12 cellular contexts compared by ENCODE assay signal in the genomic region with DNA sequence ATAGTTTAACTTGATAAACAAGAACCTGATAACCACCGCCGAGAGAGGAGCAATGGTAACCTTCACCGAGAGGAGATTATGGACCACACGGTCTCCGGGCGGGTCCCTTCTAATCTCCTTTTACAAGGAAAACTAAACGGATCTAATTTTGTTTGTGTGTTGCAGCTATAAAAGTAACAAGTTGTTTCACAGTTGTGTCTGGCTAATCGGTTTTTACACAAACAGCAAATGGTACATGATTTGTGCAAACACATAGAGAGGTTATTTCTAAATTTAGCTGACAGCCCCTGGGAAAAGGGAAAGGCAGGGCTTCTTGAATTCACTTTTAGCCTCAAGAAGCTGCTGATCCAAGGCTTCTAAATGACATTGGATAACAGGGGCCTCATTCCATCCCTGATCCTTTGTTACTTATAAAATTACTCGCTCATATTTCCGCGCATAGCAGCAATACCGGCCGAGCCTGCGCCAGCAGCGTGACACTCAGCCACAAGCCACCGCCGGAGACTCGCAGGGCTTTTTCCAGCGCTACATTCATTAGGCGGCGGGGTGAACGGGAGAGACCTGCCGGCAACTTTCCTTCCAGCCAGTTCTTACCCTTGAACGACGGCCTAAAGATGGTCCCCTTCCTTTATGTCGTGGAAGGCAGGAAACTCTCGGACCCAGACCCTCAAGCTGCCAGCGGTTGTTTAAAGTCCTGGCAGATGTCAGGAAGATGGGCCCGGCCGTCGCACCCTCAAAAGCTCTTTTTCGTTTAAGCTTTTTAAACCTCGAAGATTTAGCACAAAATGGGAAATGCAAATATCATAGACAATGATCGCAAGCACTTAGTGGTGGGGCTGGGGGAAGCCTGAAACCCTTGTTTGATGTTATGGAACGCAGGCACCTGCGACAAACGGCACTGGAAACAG. TPM values are rescaled to one million over a fixed set of nuclear protein-coding genes. Genes with fewer than 3 reads are reported as not detected.
DNase-seq lines count a peak whose midpoint lies in the region; ATAC-seq and TF ChIP-seq lines count a peak whose summit lies in the region.
"Had no signal": no experiment of that assay in that cellular context is flagged by ENCODE, and none has a peak within 500 bp of the region (broad histone marks: within the 10 kb centered on the region; RNA-seq: fewer than 3 reads in every experiment).

No MANE protein-coding gene starts in this region.

- peaks cover 2% of the 10 kb centered on the region for H3K9me3 Mint-ChIP-seq in activated B cell treated with CpG ODN at 0.5 μM for 24 hours

- H3K36me3 ChIP-seq in DOHH2 (ENCODE audit: control insufficient read depth, low read length), result no peaks in the 10 kb centered on the region
- H3K36me3 ChIP-seq in HCT116 (ENCODE audit: control insufficient read depth in 1 of 2, insufficient read depth in 2 of 2, low read length in 2 of 2), result no peaks in the 10 kb centered on the region
- H3K36me3 ChIP-seq: Peyer's patch had no signal

- ATAC-seq in HCT116 (no peak), activated B cell treated with CpG ODN at 0.5 μM for 24 hours (ENCODE audit: low read depth) (no peak), GM19452 (IDR thresholded peaks at IDR 0.05; ENCODE audit: unreplicated experiment) (no peak)

- no peaks in the 10 kb centered on the region for H3K27me3 ChIP-seq in DOHH2 (ENCODE audit: control insufficient read depth, low read length)
- no peaks in the 10 kb centered on the region for H3K27me3 ChIP-seq in HCT116 (ENCODE audit: insufficient read depth, low read length)
- H3K27me3 ChIP-seq: testis had no signal

- RAD21 ChIA-PET in HCT116 (lab: Charles Lee; ENCODE audit: low non-redundant PET in 1 of 2, low total read pairs in 2 of 2, uncharacterized antibody in 2 of 2, unreplicated experiment in 2 of 2), result no interaction called here

- no peaks in the 10 kb centered on the region for H3K79me2 ChIP-seq in DOHH2 (ENCODE audit: control insufficient read depth, low read length)
- no peaks in the 10 kb centered on the region for H3K79me2 ChIP-seq in HCT116 (ENCODE audit: insufficient read depth, low read length)

- BruUV-seq in HCT116 (replicated peaks; lab: Mats Ljungman, UMichigan), result no TSS peak

- H3K9me3 ChIP-seq in DOHH2 (ENCODE audit: control insufficient read depth, insufficient read depth, low read length), result peaks cover 4% of the 10 kb centered on the region; the same call in 1 of the 2 replicates
- no peaks in the 10 kb centered on the region for H3K9me3 ChIP-seq in HCT116 (ENCODE audit: control insufficient read depth in 1 of 2, insufficient read depth in 1 of 2, low read depth in 1 of 2, low read length in 2 of 2)
- H3K9me3 ChIP-seq: testis had no signal

- peak overlapping the region; percentile 82 for H2AFZ ChIP-seq in HCT116 (ENCODE audit: low read depth, low read length, poor library complexity, severe bottlenecking)

- CTCF ChIA-PET in HCT116 (lab: Charles Lee), result interaction anchor here (0.9 to 2.4 kb wide), 4 partner anchors 7 to 137 kb away, joined by 3 to 11 read pairs (median 4); no protein-coding TSS in a partner anchor
- CTCF ChIA-PET in activated B cell treated with CpG ODN at 0.5 μM for 24 hours (lab: Charles Lee), result interaction anchor here (1.2 to 1.8 kb wide), 3 partner anchors 9 to 114 kb away, joined by 3 to 5 read pairs (median 3); no protein-coding TSS in a partner anchor

- H4K20me1 ChIP-seq in DOHH2 (ENCODE audit: control insufficient read depth, insufficient read depth, low read depth, low read length), result no peaks in the 10 kb centered on the region
- H4K20me1 ChIP-seq in HCT116 (ENCODE audit: insufficient read depth), result no peaks in the 10 kb centered on the region

- no peak overlapping the region for H3K27ac ChIP-seq in DOHH2 (ENCODE audit: low read depth, low read length)
- no peak overlapping the region for H3K27ac ChIP-seq in HCT116 (ENCODE audit: low read depth, low read length)
- H3K27ac ChIP-seq: Peyer's patch, testis had no signal

- in situ Hi-C loops in G401 (cut with HindIII; ENCODE audit: low sequenced_read_pairs), result no loop called here

- peak overlapping the region; percentile 59 for H3K27ac Mint-ChIP-seq in activated B cell treated with CpG ODN at 0.5 μM for 24 hours

- H3K27me3 Mint-ChIP-seq in activated B cell treated with CpG ODN at 0.5 μM for 24 hours, result peaks cover 51% of the 10 kb centered on the region

- POLR2A ChIA-PET in HCT116 (lab: Charles Lee) (interaction anchor here (0.6 kb wide), 1 partner anchor 11 kb away, joined by 4 read pairs; no protein-coding TSS in a partner anchor), activated B cell treated with CpG ODN at 0.5 μM for 24 hours (lab: Charles Lee) (no interaction called here)

- H3K4me2 ChIP-seq in DOHH2 (ENCODE audit: low read length), result peak overlapping the region; percentile 57
- peak overlapping the region; percentile 58; the same call in 1 of the 2 replicates for H3K4me2 ChIP-seq in HCT116 (ENCODE audit: low read length)

- H3F3A ChIP-seq in DOHH2 (ENCODE audit: control insufficient read depth, insufficient read depth), result peaks cover 5% of the 10 kb centered on the region; the same call in 1 of the 2 replicates

- peaks cover under 1% of the 10 kb centered on the region for H3K36me3 Mint-ChIP-seq in activated B cell treated with CpG ODN at 0.5 μM for 24 hours (ENCODE audit: low read depth)

- H3K4me3 Mint-ChIP-seq in activated B cell treated with CpG ODN at 0.5 μM for 24 hours, result peak overlapping the region; percentile 11

- TF ChIP-seq CTCF in DOHH2 (IDR thresholded peaks at IDR 0.05; ENCODE audit: low read depth, low read length, poor library complexity, severe bottlenecking), result no peak
- TF ChIP-seq CTCF in HCT116 (IDR thresholded peaks at IDR 0.05 in 2 of 3, conservative IDR thresholded peaks at IDR 0.05 in 1 of 3; ENCODE audit: borderline replicate concordance in 1 of 3, insufficient read depth in 1 of 3, low read depth in 2 of 3, low read length in 2 of 3), result no peak
- no peak for TF ChIP-seq CTCF in activated B cell treated with CpG ODN at 0.5 μM for 24 hours (IDR thresholded peaks at IDR 0.05)

- DNase-seq in HCT116 (ENCODE audit: low read depth, low spot score) (no peak), activated B cell treated with CpG ODN at 0.5 μM for 24 hours (no peak), islet precursor cell (peak; percentile 62), G401 (ENCODE audit: low spot score) (no peak), AG20443 (ENCODE audit: low spot score) (no peak), EL (no peak)

- no peak for TF ChIP-seq POLR2A in HCT116 (IDR thresholded peaks at IDR 0.05; ENCODE audit: borderline replicate concordance, extremely low read depth, insufficient read depth, insufficient read length)

- no peak overlapping the region for H3K4me3 ChIP-seq in DOHH2 (ENCODE audit: low read length)
- H3K4me3 ChIP-seq in HCT116 (replicated peaks in 1 of 2; ENCODE audit: low read depth in 1 of 2, low read length in 2 of 2), result no peak overlapping the region
- H3K4me3 ChIP-seq: Peyer's patch, testis had no signal

- H3K4me1 ChIP-seq in DOHH2 (ENCODE audit: control insufficient read depth, low read length), result peaks cover 15% of the 10 kb centered on the region
- H3K4me1 ChIP-seq in HCT116 (ENCODE audit: control insufficient read depth in 1 of 2, insufficient read depth in 2 of 2, low read length in 2 of 2), result peaks cover 2 to 10% of the 10 kb centered on the region in 2 experiments

- TF ChIP-seq RAD21 in HCT116 (IDR thresholded peaks at IDR 0.05; ENCODE audit: low read depth), result no peak

- intact Hi-C loops in HCT116 (cut with micrococcal nuclease) (loop anchor here (5.0 to 10.0 kb wide), 3 partner anchors 116 to 918 kb away; a partner anchor contains a TSS), activated B cell treated with CpG ODN at 0.5 μM for 24 hours (cut with micrococcal nuclease) (loop anchor here (5.0 kb wide), 1 partner anchor 266 kb away; a partner anchor contains a TSS)

- H3K4me1 Mint-ChIP-seq in activated B cell treated with CpG ODN at 0.5 μM for 24 hours, result peaks cover 24% of the 10 kb centered on the region

- no peaks in the 10 kb centered on the region for H3K9me2 ChIP-seq in DOHH2 (replicated peaks; ENCODE audit: control insufficient read depth, low read length)
- no peaks in the 10 kb centered on the region for H3K9me2 ChIP-seq in HCT116 (ENCODE audit: insufficient read depth)

- no peak overlapping the region for H3K9ac ChIP-seq in HCT116 (ENCODE audit: low read length)

TF ChIP-seq in HCT116, 20 proteins besides CTCF, POLR2A, EP300 and RAD21:
- TF ChIP-seq TCF7L2 (IDR thresholded peaks at IDR 0.05; ENCODE audit: borderline replicate concordance, extremely low read depth, insufficient read depth, insufficient read length), result no peak
- TF ChIP-seq FOSL1 (IDR thresholded peaks at IDR 0.05; ENCODE audit: low read depth), result no peak
- TF ChIP-seq POLR2AphosphoS5 (IDR thresholded peaks at IDR 0.05; ENCODE audit: low read depth, low read length), result no peak
- TF ChIP-seq ELF1 (IDR thresholded peaks at IDR 0.05; ENCODE audit: borderline replicate concordance, low read depth), result no peak
- TF ChIP-seq CEBPB (IDR thresholded peaks at IDR 0.05; ENCODE audit: low read depth), result no peak
- TF ChIP-seq, protein P1, sequence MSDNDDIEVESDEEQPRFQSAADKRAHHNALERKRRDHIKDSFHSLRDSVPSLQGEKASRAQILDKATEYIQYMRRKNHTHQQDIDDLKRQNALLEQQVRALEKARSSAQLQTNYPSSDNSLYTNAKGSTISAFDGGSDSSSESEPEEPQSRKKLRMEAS (IDR thresholded peaks at IDR 0.05), result no peak
- no peak for TF ChIP-seq SP1 (IDR thresholded peaks at IDR 0.05; ENCODE audit: low read depth)
- TF ChIP-seq, protein P2, sequence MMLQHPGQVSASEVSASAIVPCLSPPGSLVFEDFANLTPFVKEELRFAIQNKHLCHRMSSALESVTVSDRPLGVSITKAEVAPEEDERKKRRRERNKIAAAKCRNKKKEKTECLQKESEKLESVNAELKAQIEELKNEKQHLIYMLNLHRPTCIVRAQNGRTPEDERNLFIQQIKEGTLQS (IDR thresholded peaks at IDR 0.05), result no peak
- TF ChIP-seq EZH2phosphoT487 (IDR thresholded peaks at IDR 0.05; ENCODE audit: borderline replicate concordance), result no peak
- TF ChIP-seq JUND (IDR thresholded peaks at IDR 0.05), result no peak
- no peak for TF ChIP-seq ZFX (IDR thresholded peaks at IDR 0.05)
- TF ChIP-seq CBX3 (IDR thresholded peaks at IDR 0.05; ENCODE audit: low read depth), result no peak
- TF ChIP-seq SRF (IDR thresholded peaks at IDR 0.05; ENCODE audit: low read depth), result no peak

RNA-seq across cellular contexts. Expression of a gene that starts 4.4 kb away (rescaled TPM):
- 0.17 TPM for total RNA-seq in HCT116 (2021; ENCODE audit: unreplicated experiment)
- polyA plus RNA-seq in HCT116 (2012), result 0.10 and 0.13 TPM in 2 replicates
- not detected in 2 replicates for total RNA-seq in activated B cell treated with CpG ODN at 0.5 μM for 24 hours
- total RNA-seq in G401 (2014; rRNA removed; shearing (Covaris generic)), result 0.06 TPM in 1 of 2 replicates, not detected in the other
- total RNA-seq: cerebellum, frontal cortex, Peyer's patch had no signal

RNA-seq across cellular contexts. Expression of a gene that starts 40.7 kb away (rescaled TPM):
- total RNA-seq in HCT116 (2021; ENCODE audit: unreplicated experiment) (14.7 TPM), activated B cell treated with CpG ODN at 0.5 μM for 24 hours (20.0 and 21.5 TPM in 2 replicates)
- polyA plus RNA-seq in HCT116 (2012), result 2.1 and 3.7 TPM in 2 replicates
- 12.5 and 19.1 TPM in 2 replicates for total RNA-seq in G401 (2014; rRNA removed; shearing (Covaris generic))
